Comparison of ENCODE assay signal across 18 cellular contexts in the genomic region with DNA sequence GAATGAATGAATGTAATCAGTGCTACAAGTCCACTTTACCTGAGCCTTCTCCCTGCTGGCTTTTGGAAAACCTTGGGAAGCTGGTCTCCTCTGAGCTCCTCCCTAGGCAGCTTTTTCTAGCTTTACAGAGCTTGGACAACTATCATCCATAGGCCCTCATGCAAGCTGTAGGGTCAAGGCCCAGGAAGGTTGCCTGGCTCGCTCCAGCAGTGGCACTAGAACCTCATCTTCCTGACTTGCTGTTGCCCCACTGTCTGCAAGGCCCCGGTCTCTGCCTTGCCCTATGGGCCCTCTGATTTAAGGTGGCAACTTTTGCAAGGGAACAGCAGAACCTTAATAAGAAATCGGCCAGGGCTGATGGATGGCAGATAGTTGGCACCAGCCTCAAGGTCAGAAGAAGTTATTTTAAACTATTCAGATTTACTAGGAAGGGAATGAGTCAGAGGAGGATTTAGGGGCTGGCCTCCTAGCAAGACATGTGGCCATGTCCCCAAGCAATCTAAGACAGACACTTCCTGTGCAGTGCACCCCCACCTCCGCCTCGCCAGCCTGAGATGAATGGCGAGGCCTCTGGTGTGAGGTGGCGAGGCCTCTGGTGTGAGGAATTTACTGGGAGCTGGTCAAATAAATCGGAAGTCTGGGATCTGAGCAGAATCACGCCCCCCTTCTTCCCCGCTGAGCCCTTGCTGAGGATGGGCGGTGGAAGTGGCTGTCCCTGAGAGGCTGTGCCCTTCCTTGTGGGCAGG.
DNase-seq lines count a peak whose midpoint lies in the region; ATAC-seq and TF ChIP-seq lines count a peak whose summit lies in the region.
"Had no signal": no experiment of that assay in that cellular context is flagged by ENCODE, and none has a peak within 500 bp of the region (broad histone marks: within the 10 kb centered on the region; RNA-seq: fewer than 3 reads in every experiment).

No MANE protein-coding gene starts in this region.

- no peak overlapping the region for H3K27ac Mint-ChIP-seq in H9
- H3K27ac Mint-ChIP-seq: activated CD4-positive, alpha-beta T cell treated with anti-CD3 and anti-CD28 coated beads, Interleukin-2, amount 10 ng/mL, durations not matched to agents 24 days and 14 days; nephron had no signal

- no peaks in the 10 kb centered on the region for H3K9me3 Mint-ChIP-seq in H9
- H3K9me3 Mint-ChIP-seq: activated CD4-positive, alpha-beta T cell treated with anti-CD3 and anti-CD28 coated beads, Interleukin-2, amount 10 ng/mL, durations not matched to agents 24 days and 14 days; nephron had no signal

- no peaks in the 10 kb centered on the region for H3K23me2 ChIP-seq in H9 (ENCODE audit: insufficient read length, low read depth, low read length, poor library complexity, severe bottlenecking)

- no peak overlapping the region for H3K18ac ChIP-seq in H9 (ENCODE audit: insufficient read length, low read depth, low read length)

- no peak overlapping the region for H3K4me3 ChIP-seq in mesodermal cell (ENCODE audit: extremely low read depth, insufficient read depth, low read length, poor library complexity, severe bottlenecking)
- H3K4me3 ChIP-seq: lower lobe of right lung had no signal

- H4K5ac ChIP-seq in H9 (ENCODE audit: insufficient read length, low read depth, low read length), result no peak overlapping the region

- no peak overlapping the region for H2AFZ ChIP-seq in H9 (ENCODE audit: low read length)

- H3K79me1 ChIP-seq in H9 (ENCODE audit: insufficient read depth, low read depth, low read length, poor library complexity, severe bottlenecking), result no peaks in the 10 kb centered on the region

- no peak overlapping the region for H3K4ac ChIP-seq in H9 (ENCODE audit: low read depth, low read length)

- DNase-seq in COLO829 (ENCODE audit: low spot score), result peak; percentile 21
- DNase-seq in H9, result peak; percentile 41
- DNase-seq in astrocyte of the hippocampus (ENCODE audit: low read depth, low spot score), result peak; percentile 66
- DNase-seq in NCI-H2227 treated with DMSO at 0.1 percent for 48 hours (lab: John Stamatoyannopoulos, UW), result no peak
- DNase-seq in epidermal melanocyte (ENCODE audit: insufficient read length, low spot score), result no peak
- DNase-seq: activated CD4-positive, alpha-beta T cell treated with anti-CD3 and anti-CD28 coated beads, Interleukin-2, amount 10 ng/mL, durations not matched to agents 24 days and 14 days; activated naive CD4-positive, alpha-beta T cell treated with anti-CD3 and anti-CD28 coated beads, Interleukin-2, amount 50 U/mL, for 16 hours; effector CD8-positive, alpha-beta T cell; lower lobe of right lung; NCI-H2029 treated with DMSO at 0.1 percent for 48 hours; NCI-H524; substantia nigra had no signal

- no peak overlapping the region for H2BK120ac ChIP-seq in H9 (ENCODE audit: low read depth, low read length, poor library complexity, severe bottlenecking)

- no peak overlapping the region for H3K4me2 ChIP-seq in H9 (ENCODE audit: insufficient read depth, insufficient read length, low read length)

- no peaks in the 10 kb centered on the region for H3K36me3 Mint-ChIP-seq in H9 (ENCODE audit: insufficient read depth in 1 of 3, low read depth in 3 of 3)

- H2BK15ac ChIP-seq in H9 (ENCODE audit: low read depth, low read length), result no peak overlapping the region

- H3K14ac ChIP-seq in H9 (ENCODE audit: insufficient read depth, low read length), result no peak overlapping the region; the same call in 1 of the 2 replicates

- H3K56ac ChIP-seq in H9 (ENCODE audit: insufficient read length, low read depth, low read length), result no peak overlapping the region

- H3K36me3 ChIP-seq in mesodermal cell (ENCODE audit: control insufficient read depth, insufficient read depth, low read length), result no peaks in the 10 kb centered on the region
- H3K36me3 ChIP-seq: lower lobe of right lung had no signal

- no peak overlapping the region for H2BK5ac ChIP-seq in H9 (ENCODE audit: insufficient read length, low read length)

- no peak overlapping the region for H3K9ac ChIP-seq in H9 (ENCODE audit: extremely low read depth, insufficient read length, low read length)

- no peak overlapping the region for H3T11ph ChIP-seq in H9 (ENCODE audit: low read length)

- H3K9me3 ChIP-seq in H9 (ENCODE audit: control insufficient read depth, low read depth, low read length) (no peaks in the 10 kb centered on the region), mesodermal cell (ENCODE audit: control insufficient read depth, low read length) (no peaks in the 10 kb centered on the region)
- H3K9me3 ChIP-seq: lower lobe of right lung had no signal

- no peak overlapping the region for H4K8ac ChIP-seq in H9 (replicated peaks; ENCODE audit: insufficient read length, low read depth, low read length)

- H3K4me3 Mint-ChIP-seq in H9, result no peak overlapping the region
- H3K4me3 Mint-ChIP-seq: activated CD4-positive, alpha-beta T cell treated with anti-CD3 and anti-CD28 coated beads, Interleukin-2, amount 10 ng/mL, durations not matched to agents 24 days and 14 days; nephron had no signal

- peaks cover 4% of the 10 kb centered on the region; the same call in 1 of the 2 replicates for H3K27me3 Mint-ChIP-seq in H9 (ENCODE audit: low read depth)

- ATAC-seq in HG03342 (IDR thresholded peaks at IDR 0.05; ENCODE audit: unreplicated experiment) (no peak), GM21786 (IDR thresholded peaks at IDR 0.05; ENCODE audit: unreplicated experiment) (no peak)
- ATAC-seq: lower lobe of right lung, right cardiac atrium had no signal

- H2BK20ac ChIP-seq in H9 (ENCODE audit: low read depth, low read length, poor library complexity, severe bottlenecking), result no peak overlapping the region

- H4K91ac ChIP-seq in H9 (ENCODE audit: insufficient read length, low read depth, low read length), result no peak overlapping the region

- no peak overlapping the region for H2BK12ac ChIP-seq in H9 (ENCODE audit: insufficient read length, low read depth, low read length)

- H3K4me1 ChIP-seq in H9 (ENCODE audit: insufficient read depth, low read length) (peaks cover 5% of the 10 kb centered on the region; the same call in 1 of the 2 replicates), mesodermal cell (ENCODE audit: control insufficient read depth, insufficient read depth, low read length, poor library complexity, severe bottlenecking) (peaks cover 19% of the 10 kb centered on the region)
- H3K4me1 ChIP-seq: lower lobe of right lung had no signal

- TF ChIP-seq CTCF in H9 (conservative IDR thresholded peaks at IDR 0.05), result no peak

- no peak overlapping the region for H3K27ac ChIP-seq in H9 (ENCODE audit: insufficient read length, low read depth, low read length)
- H3K27ac ChIP-seq in mesodermal cell (ENCODE audit: low read depth, low read length, severe bottlenecking), result peak overlapping the region; percentile 32
- H3K27ac ChIP-seq: lower lobe of right lung, SK-N-MC had no signal

- no CpG with 5 or more reads among the region's 11 CpGs for WGBS in H9 (ENCODE audit: extremely low coverage, insufficient read length, low lambda C conversion rate)
- 81 to 83% methylated on average over 7 to 8 of the region's 11 CpGs for WGBS in mesodermal cell (ENCODE audit: insufficient coverage in 2 of 2), 2 experiments

- H3K23ac ChIP-seq in H9 (ENCODE audit: insufficient read length, low read depth, low read length), result no peak overlapping the region

- H2AK5ac ChIP-seq in H9 (ENCODE audit: insufficient read length, low read length), result no peak overlapping the region

- peaks cover 39 to 40% of the 10 kb centered on the region in 2 experiments for H3K4me1 Mint-ChIP-seq in H9
- H3K4me1 Mint-ChIP-seq: activated CD4-positive, alpha-beta T cell treated with anti-CD3 and anti-CD28 coated beads, Interleukin-2, amount 10 ng/mL, durations not matched to agents 24 days and 14 days; nephron had no signal

- no peaks in the 10 kb centered on the region for H3K27me3 ChIP-seq in H9 (ENCODE audit: insufficient read depth, low read length)

- no peaks in the 10 kb centered on the region for H4K20me1 ChIP-seq in H9 (ENCODE audit: control insufficient read depth, insufficient read depth, insufficient read length)

- H3K79me2 ChIP-seq in H9 (ENCODE audit: insufficient read depth, low read length), result no peaks in the 10 kb centered on the region

Comparison
In these comparisons a context has a peak if more than half of its experiments do, and no peak if none do; other contexts are left out.
1. DNase-seq: peak in COLO829 (single experiment), H9 (single experiment) and astrocyte of the hippocampus (single experiment); none in NCI-H2227 treated with DMSO at 0.1 percent for 48 hours (single experiment) and epidermal melanocyte (single experiment).